ENCODE assay signal across 1 cellular context in genomic region chr17:74205274-74205673, GRCh38.
TF ChIP-seq lines count a peak whose summit lies in the region.

No MANE protein-coding gene starts in this region.

TF ChIP-seq in SK-N-SH, 30 proteins besides CTCF, POLR2A, EP300 and RAD21 (continued from another document):
- no peak for TF ChIP-seq IRF3 (IDR thresholded peaks at IDR 0.05; ENCODE audit: low read depth, low read length)
